ENCODE assay signal across 16 cellular contexts in the genomic region with DNA sequence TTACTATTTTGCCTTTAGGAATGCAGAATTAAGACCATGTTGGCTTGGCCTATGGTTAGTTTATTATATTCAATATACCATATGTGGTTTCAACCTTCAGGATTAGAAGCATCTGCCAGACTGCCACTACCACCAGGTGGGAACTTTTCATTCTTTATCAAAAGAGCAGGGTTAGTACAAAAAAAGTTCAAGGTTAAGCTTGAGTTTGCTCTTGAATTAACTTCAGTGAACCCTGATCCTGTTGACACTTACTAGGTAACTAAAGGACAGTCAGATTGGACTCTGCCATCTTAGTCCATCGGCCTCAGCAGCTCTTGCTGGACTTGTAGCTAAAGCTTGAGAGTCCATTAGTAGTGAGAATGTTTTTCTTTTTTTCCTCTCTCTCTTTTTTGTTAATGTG.
"Had no signal": no experiment of that assay in that cellular context is flagged by ENCODE, and none has a peak within 500 bp of the region (broad histone marks: within the 10 kb centered on the region; RNA-seq: fewer than 3 reads in every experiment).

No MANE protein-coding gene starts in this region.

- H3K36me3 Mint-ChIP-seq: activated CD4-positive, alpha-beta memory T cell treated with anti-CD3 and anti-CD28 coated beads for 36 hours; activated naive CD8-positive, alpha-beta T cell treated with anti-CD3 and anti-CD28 coated beads, Interleukin-2, amount 10 ng/mL, durations not matched to agents 7 days and 5 days; naive B cell had no signal

- H3K79me2 ChIP-seq: parathyroid adenoma had no signal

- H3K27ac ChIP-seq: colonic mucosa, parathyroid adenoma, upper lobe of right lung had no signal

- H3K9me3 Mint-ChIP-seq: activated CD4-positive, alpha-beta memory T cell treated with anti-CD3 and anti-CD28 coated beads for 36 hours; activated naive CD8-positive, alpha-beta T cell treated with anti-CD3 and anti-CD28 coated beads, Interleukin-2, amount 10 ng/mL, durations not matched to agents 7 days and 5 days; activated T-cell treated with anti-CD3 and anti-CD28 coated beads, Interleukin-2, amount 50 U/mL, for 72 hours; naive B cell had no signal

- H3K9ac ChIP-seq: parathyroid adenoma had no signal

- H3K4me3 ChIP-seq: colonic mucosa, gastrocnemius medialis, lung, upper lobe of right lung had no signal

- H3K27ac Mint-ChIP-seq: activated CD4-positive, alpha-beta memory T cell treated with anti-CD3 and anti-CD28 coated beads for 36 hours; activated naive CD8-positive, alpha-beta T cell treated with anti-CD3 and anti-CD28 coated beads, Interleukin-2, amount 10 ng/mL, durations not matched to agents 7 days and 5 days; activated T-cell treated with anti-CD3 and anti-CD28 coated beads, Interleukin-2, amount 50 U/mL, for 72 hours had no signal

- ATAC-seq: activated T-cell treated with anti-CD3 and anti-CD28 coated beads, Interleukin-2, amount 50 U/mL, for 72 hours; gastrocnemius medialis; upper lobe of right lung had no signal

- H2AFZ ChIP-seq: parathyroid adenoma had no signal

- H3K27me3 Mint-ChIP-seq: activated CD4-positive, alpha-beta memory T cell treated with anti-CD3 and anti-CD28 coated beads for 36 hours; naive B cell had no signal

- H3K36me3 ChIP-seq: colonic mucosa, gastrocnemius medialis, upper lobe of right lung had no signal

- H3K9me3 ChIP-seq: colonic mucosa, gastrocnemius medialis, upper lobe of right lung had no signal

- H3K4me1 ChIP-seq: colonic mucosa, parathyroid adenoma had no signal

- DNase-seq: activated CD4-positive, alpha-beta memory T cell treated with anti-CD3 and anti-CD28 coated beads for 36 hours; activated naive CD8-positive, alpha-beta T cell treated with anti-CD3 and anti-CD28 coated beads, Interleukin-2, amount 10 ng/mL, durations not matched to agents 7 days and 5 days; activated T-cell treated with anti-CD3 and anti-CD28 coated beads, Interleukin-2, amount 50 U/mL, for 72 hours; anterior cingulate cortex; colonic mucosa; effector CD8-positive, alpha-beta T cell; gastrocnemius medialis; hippocampal formation; kidney glomerular epithelial cell; naive B cell; stimulated activated CD4-positive, alpha-beta T cell treated with anti-CD3 and anti-CD28 coated beads, Interleukin-2, amount 100 ng/mL, for 24 hours; stimulated activated naive CD4-positive, alpha-beta T cell; T1000; upper lobe of right lung had no signal

- H3K27me3 ChIP-seq: colonic mucosa, gastrocnemius medialis, upper lobe of right lung had no signal

- H3K4me3 Mint-ChIP-seq: activated CD4-positive, alpha-beta memory T cell treated with anti-CD3 and anti-CD28 coated beads for 36 hours; activated naive CD8-positive, alpha-beta T cell treated with anti-CD3 and anti-CD28 coated beads, Interleukin-2, amount 10 ng/mL, durations not matched to agents 7 days and 5 days; activated T-cell treated with anti-CD3 and anti-CD28 coated beads, Interleukin-2, amount 50 U/mL, for 72 hours; naive B cell had no signal
